Comparison of ENCODE assay signal across 16 cellular contexts in genomic region chr10:65566906-65567305, GRCh38.
A peak's percentile ranks its signal among the peaks of the same experiment; 100 is the strongest.
DNase-seq lines count a peak whose midpoint lies in the region; ATAC-seq and TF ChIP-seq lines count a peak whose summit lies in the region.
"Had no signal": no experiment of that assay in that cellular context is flagged by ENCODE, and none has a peak within 500 bp of the region (broad histone marks: within the 10 kb centered on the region; RNA-seq: fewer than 3 reads in every experiment).

No MANE protein-coding gene starts in this region.

- H3K23ac ChIP-seq in H9 (ENCODE audit: insufficient read length, low read depth, low read length): no peak overlapping the region

- H3K79me1 ChIP-seq in H9 (ENCODE audit: insufficient read depth, low read depth, low read length, poor library complexity, severe bottlenecking): no peaks in the 10 kb centered on the region

- no peak overlapping the region for H3K4ac ChIP-seq in H9 (ENCODE audit: low read depth, low read length)

- H3K4me3 Mint-ChIP-seq in brain (peak overlapping the region in 1 of 5 experiments; percentile 43), neural progenitor cell (no peak overlapping the region), H9 (no peak overlapping the region), GM23338 (no peak overlapping the region)
- H3K4me3 Mint-ChIP-seq: CD14-positive monocyte; CD8-positive, alpha-beta T cell; HFFc6 had no signal

- H3K27ac Mint-ChIP-seq in brain (peak overlapping the region in 3 of 5 experiments; percentile 4 to 52 (median 9)), neural progenitor cell (peak overlapping the region; percentile 86), H9 (no peak overlapping the region), GM23338 (no peak overlapping the region)
- H3K27ac Mint-ChIP-seq: CD14-positive monocyte; CD8-positive, alpha-beta T cell; HFFc6 had no signal

- TF ChIP-seq CTCF in brain (conservative IDR thresholded peaks at IDR 0.05): no peak
- no peak for TF ChIP-seq CTCF in neural progenitor cell (IDR thresholded peaks at IDR 0.05)
- no peak for TF ChIP-seq CTCF in H9 (conservative IDR thresholded peaks at IDR 0.05)
- TF ChIP-seq CTCF in WERI-Rb-1 (IDR thresholded peaks at IDR 0.05; ENCODE audit: low read depth, low read length): no peak
- no peak for TF ChIP-seq CTCF in GM23338 (conservative IDR thresholded peaks at IDR 0.05; ENCODE audit: low read depth in 2 of 2)

- H3K4me3 ChIP-seq in neural progenitor cell: no peak overlapping the region
- no peak overlapping the region for H3K4me3 ChIP-seq in WERI-Rb-1 (ENCODE audit: low read depth, low read length)
- no peak overlapping the region for H3K4me3 ChIP-seq in GM23338
- H3K4me3 ChIP-seq: GM23248, HAP-1 had no signal

- H4K5ac ChIP-seq in H9 (ENCODE audit: insufficient read length, low read depth, low read length): no peak overlapping the region

- H3K4me1 ChIP-seq in neural progenitor cell (peaks cover 19% of the 10 kb centered on the region), H9 (ENCODE audit: insufficient read depth, low read length) (no peaks in the 10 kb centered on the region), GM23338 (ENCODE audit: insufficient read depth) (peaks cover 6% of the 10 kb centered on the region; the same call in 1 of the 2 replicates)

- no peaks in the 10 kb centered on the region for H3K36me3 Mint-ChIP-seq in brain
- peaks cover under 1% of the 10 kb centered on the region for H3K36me3 Mint-ChIP-seq in neural progenitor cell
- H3K36me3 Mint-ChIP-seq in H9 (ENCODE audit: insufficient read depth in 1 of 3, low read depth in 3 of 3): 0 out of 7 replicates have a peak, but pooled peaks cover 0 to under 1% (median 0%) of the 10 kb centered on the region in 3 experiments
- H3K36me3 Mint-ChIP-seq in GM23338 (ENCODE audit: low read depth): no peaks in the 10 kb centered on the region
- H3K36me3 Mint-ChIP-seq: CD14-positive monocyte; CD8-positive, alpha-beta T cell had no signal

- no peak overlapping the region for H3K14ac ChIP-seq in H9 (ENCODE audit: insufficient read depth, low read length)

- no peak overlapping the region for H2AFZ ChIP-seq in neural progenitor cell (replicated peaks)
- H2AFZ ChIP-seq in H9 (ENCODE audit: low read length): no peak overlapping the region
- H2AFZ ChIP-seq in GM23338: no peak overlapping the region
- H2AFZ ChIP-seq: GM23248 had no signal

- peaks cover 5% of the 10 kb centered on the region for H3K23me2 ChIP-seq in H9 (ENCODE audit: insufficient read length, low read depth, low read length, poor library complexity, severe bottlenecking)

- H3K9ac ChIP-seq in neural progenitor cell (no peak overlapping the region), H9 (ENCODE audit: extremely low read depth, insufficient read length, low read length) (no peak overlapping the region)
- H3K9ac ChIP-seq: GM23248 had no signal

- H3K56ac ChIP-seq in H9 (ENCODE audit: insufficient read length, low read depth, low read length): no peak overlapping the region

- H3K27me3 Mint-ChIP-seq in brain: no peaks in the 10 kb centered on the region
- H3K27me3 Mint-ChIP-seq in neural progenitor cell (ENCODE audit: insufficient read depth, low read depth): no peaks in the 10 kb centered on the region
- H3K27me3 Mint-ChIP-seq in H9 (ENCODE audit: low read depth): no peaks in the 10 kb centered on the region
- no peaks in the 10 kb centered on the region for H3K27me3 Mint-ChIP-seq in GM23338 (ENCODE audit: insufficient read depth, low read depth, poor library complexity)

- no peak overlapping the region for H3K18ac ChIP-seq in H9 (ENCODE audit: insufficient read length, low read depth, low read length)

- H3F3A ChIP-seq in neural progenitor cell (ENCODE audit: low read depth) (no peaks in the 10 kb centered on the region), GM23338 (replicated peaks; ENCODE audit: low read depth) (no peaks in the 10 kb centered on the region)

- H3K4me2 ChIP-seq in neural progenitor cell: peak overlapping the region; percentile 36
- H3K4me2 ChIP-seq in H9 (ENCODE audit: insufficient read depth, insufficient read length, low read length): no peak overlapping the region
- H3K4me2 ChIP-seq in GM23338: no peak overlapping the region

- H3K9me3 Mint-ChIP-seq in brain (peaks cover 0 to 13% (median 7%) of the 10 kb centered on the region in 5 experiments), neural progenitor cell (no peaks in the 10 kb centered on the region), H9 (no peaks in the 10 kb centered on the region), GM23338 (no peaks in the 10 kb centered on the region)

- no peak overlapping the region for H4K91ac ChIP-seq in H9 (ENCODE audit: insufficient read length, low read depth, low read length)

- DNase-seq in DMS53 (lab: John Stamatoyannopoulos, UW) (peak; percentile 8), DMS53 treated with DMSO at 0.1 percent for 48 hours (lab: John Stamatoyannopoulos, UW; ENCODE audit: unreplicated experiment) (no peak), neural progenitor cell (ENCODE audit: low spot score) (peak; percentile 66), H9 (no peak), WERI-Rb-1 (no peak), GM23338 (ENCODE audit: low spot score) (no peak)
- DNase-seq: CD8-positive, alpha-beta T cell; COR-L47; GM23248; HFFc6 had no signal

- no CpG with 5 or more reads among the region's 2 CpGs for WGBS in H9 (ENCODE audit: extremely low coverage, insufficient read length, low lambda C conversion rate)

- no peak overlapping the region for H3T11ph ChIP-seq in H9 (ENCODE audit: low read length)

- no peak overlapping the region for H2BK15ac ChIP-seq in H9 (ENCODE audit: low read depth, low read length)

- no peak overlapping the region for H2BK120ac ChIP-seq in H9 (ENCODE audit: low read depth, low read length, poor library complexity, severe bottlenecking)

- H3K27ac ChIP-seq in neural progenitor cell: no peak overlapping the region
- H3K27ac ChIP-seq in H9 (ENCODE audit: insufficient read length, low read depth, low read length): no peak overlapping the region
- no peak overlapping the region for H3K27ac ChIP-seq in WERI-Rb-1
- no peak overlapping the region for H3K27ac ChIP-seq in GM23338 (ENCODE audit: low read depth)
- H3K27ac ChIP-seq: 22Rv1, GM23248, HL-60 had no signal

- H2BK5ac ChIP-seq in H9 (ENCODE audit: insufficient read length, low read length): no peak overlapping the region

- no peak overlapping the region for H2BK12ac ChIP-seq in H9 (ENCODE audit: insufficient read length, low read depth, low read length)

- H3K9me2 ChIP-seq in GM23338 (ENCODE audit: insufficient read depth): no peaks in the 10 kb centered on the region

- H2BK20ac ChIP-seq in H9 (ENCODE audit: low read depth, low read length, poor library complexity, severe bottlenecking): no peak overlapping the region

- H4K20me1 ChIP-seq in neural progenitor cell (ENCODE audit: low read depth): no peaks in the 10 kb centered on the region
- no peaks in the 10 kb centered on the region for H4K20me1 ChIP-seq in H9 (ENCODE audit: control insufficient read depth, insufficient read depth, insufficient read length)
- no peaks in the 10 kb centered on the region for H4K20me1 ChIP-seq in GM23338 (replicated peaks; ENCODE audit: insufficient read depth)

- H3K79me2 ChIP-seq in neural progenitor cell (ENCODE audit: low read depth) (peaks cover 14% of the 10 kb centered on the region), H9 (ENCODE audit: insufficient read depth, low read length) (no peaks in the 10 kb centered on the region; the same call in 1 of the 2 replicates), GM23338 (replicated peaks; ENCODE audit: insufficient read depth) (peaks cover 10% of the 10 kb centered on the region)

- H3K36me3 ChIP-seq in neural progenitor cell: no peaks in the 10 kb centered on the region
- H3K36me3 ChIP-seq in WERI-Rb-1: no peaks in the 10 kb centered on the region
- no peaks in the 10 kb centered on the region for H3K36me3 ChIP-seq in GM23338 (ENCODE audit: insufficient read depth)
- H3K36me3 ChIP-seq: HAP-1 had no signal

- no peak overlapping the region for H4K8ac ChIP-seq in H9 (replicated peaks; ENCODE audit: insufficient read length, low read depth, low read length)

- no peaks in the 10 kb centered on the region for H3K27me3 ChIP-seq in neural progenitor cell
- H3K27me3 ChIP-seq in H9 (ENCODE audit: insufficient read depth, low read length): no peaks in the 10 kb centered on the region
- H3K27me3 ChIP-seq in WERI-Rb-1 (ENCODE audit: insufficient read depth, low read depth, severe bottlenecking): no peaks in the 10 kb centered on the region
- H3K27me3 ChIP-seq in GM23338 (ENCODE audit: insufficient read depth): no peaks in the 10 kb centered on the region

- peaks cover 21% of the 10 kb centered on the region for H3K4me1 Mint-ChIP-seq in brain
- H3K4me1 Mint-ChIP-seq in neural progenitor cell: peaks cover 32% of the 10 kb centered on the region
- peaks cover 6 to 9% of the 10 kb centered on the region in 2 experiments for H3K4me1 Mint-ChIP-seq in H9
- peaks cover 2% of the 10 kb centered on the region; the same call in 2 of the 3 replicates for H3K4me1 Mint-ChIP-seq in GM23338

- ATAC-seq in GM23338: no peak
- ATAC-seq in GM19324 (IDR thresholded peaks at IDR 0.05; ENCODE audit: low FRiP score, unreplicated experiment): no peak
- ATAC-seq: CD8-positive, alpha-beta T cell had no signal

- H3K9me3 ChIP-seq in neural progenitor cell (ENCODE audit: low read depth) (no peaks in the 10 kb centered on the region), H9 (ENCODE audit: control insufficient read depth, low read depth, low read length) (no peaks in the 10 kb centered on the region), WERI-Rb-1 (ENCODE audit: severe bottlenecking) (no peaks in the 10 kb centered on the region)
- H3K9me3 ChIP-seq: HAP-1 had no signal

- H2AK5ac ChIP-seq in H9 (ENCODE audit: insufficient read length, low read length): no peak overlapping the region

Comparison
In these comparisons a context has a peak if more than half of its experiments do, and no peak if none do; other contexts are left out.
1. DNase-seq: peak in DMS53 (single experiment) and neural progenitor cell (single experiment); none in DMS53 treated with DMSO at 0.1 percent for 48 hours (single experiment), H9 (single experiment), WERI-Rb-1 (single experiment) and GM23338 (single experiment).
2. H3K27ac Mint-ChIP-seq: peak in brain (3 of 5) and neural progenitor cell (single experiment); none in H9 (0 of 3) and GM23338 (single experiment).